ENCODE assay signal across 3 cellular contexts in the genomic region with DNA sequence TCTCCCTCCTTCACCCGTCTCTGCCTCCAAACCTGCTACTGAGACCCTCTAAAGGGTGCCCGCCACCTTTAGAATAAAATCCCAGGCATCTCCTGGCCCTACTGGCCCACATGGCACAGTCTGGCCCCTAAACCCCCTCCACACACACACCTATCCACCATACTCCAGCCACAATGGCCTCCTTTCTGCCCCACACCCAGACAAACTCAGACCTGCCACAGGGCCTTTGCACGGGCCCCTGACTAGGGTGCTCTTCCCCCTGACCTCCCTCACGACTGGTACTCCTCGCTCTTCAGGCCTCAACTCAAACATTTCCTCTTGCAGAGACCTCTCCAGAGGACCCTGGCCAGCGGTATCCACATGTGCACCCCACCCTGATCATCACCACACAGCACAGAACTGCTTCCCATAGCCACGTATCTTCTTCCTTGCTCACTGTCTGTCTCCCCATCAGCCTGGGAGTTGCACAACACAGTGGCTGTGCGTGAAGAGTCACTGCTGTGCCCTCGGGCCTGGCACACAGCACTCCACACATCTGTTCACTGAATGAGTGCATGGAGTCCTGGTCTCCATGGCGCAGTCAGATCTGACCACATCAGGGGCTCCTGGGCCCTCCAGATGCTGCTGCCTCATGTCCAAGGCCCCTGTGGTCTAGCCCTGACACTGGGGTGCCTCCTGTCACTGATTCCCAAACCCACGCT.
TF ChIP-seq lines count a peak whose summit lies in the region.

No MANE protein-coding gene starts in this region.

TF ChIP-seq in SK-N-SH, 30 proteins besides CTCF, POLR2A, EP300 and RAD21:
- no peak for TF ChIP-seq FOSL2 (IDR thresholded peaks at IDR 0.05; ENCODE audit: borderline replicate concordance, low read depth)
- no peak for TF ChIP-seq MEF2A (IDR thresholded peaks at IDR 0.05; ENCODE audit: borderline replicate concordance, low read depth)
- TF ChIP-seq ELF1 (IDR thresholded peaks at IDR 0.05), result no peak
- TF ChIP-seq TCF12 (IDR thresholded peaks at IDR 0.05), result no peak
- TF ChIP-seq NRF1 (IDR thresholded peaks at IDR 0.05; ENCODE audit: low read depth, low read length), result no peak
- TF ChIP-seq SIN3A (IDR thresholded peaks at IDR 0.05; ENCODE audit: borderline replicate concordance, low read depth, low read length), result no peak
- TF ChIP-seq TAF1 (IDR thresholded peaks at IDR 0.05; ENCODE audit: borderline replicate concordance, low read depth, low read length), result no peak
- TF ChIP-seq POLR2AphosphoS5 (IDR thresholded peaks at IDR 0.05; ENCODE audit: low read depth, low read length), result no peak
- no peak for TF ChIP-seq YY1 (IDR thresholded peaks at IDR 0.05; ENCODE audit: low read depth)
- TF ChIP-seq TEAD4 (IDR thresholded peaks at IDR 0.05; ENCODE audit: borderline replicate concordance, insufficient read depth), result no peak
- TF ChIP-seq FOXJ3 (CRISPR knock-in tag; IDR thresholded peaks at IDR 0.05), result no peak
- no peak for TF ChIP-seq GATA2 (CRISPR knock-in tag; IDR thresholded peaks at IDR 0.05)
- no peak for TF ChIP-seq RFX5 (IDR thresholded peaks at IDR 0.05; ENCODE audit: low read length)
- no peak for TF ChIP-seq IRF3 (IDR thresholded peaks at IDR 0.05; ENCODE audit: low read depth, low read length)

TF ChIP-seq in SK-N-SH treated with all-trans-retinoic acid at 6 μM for 48 hours, 23 proteins besides CTCF, POLR2A, EP300 and RAD21:
- no peak for TF ChIP-seq POU6F1 (CRISPR knock-in tag; IDR thresholded peaks at IDR 0.05; ENCODE audit: borderline replicate concordance, low read depth)
- TF ChIP-seq CSDC2 (CRISPR knock-in tag; IDR thresholded peaks at IDR 0.05), result no peak
- TF ChIP-seq BACH2 (CRISPR knock-in tag; IDR thresholded peaks at IDR 0.05; ENCODE audit: borderline replicate concordance), result no peak
- TF ChIP-seq, protein P1, sequence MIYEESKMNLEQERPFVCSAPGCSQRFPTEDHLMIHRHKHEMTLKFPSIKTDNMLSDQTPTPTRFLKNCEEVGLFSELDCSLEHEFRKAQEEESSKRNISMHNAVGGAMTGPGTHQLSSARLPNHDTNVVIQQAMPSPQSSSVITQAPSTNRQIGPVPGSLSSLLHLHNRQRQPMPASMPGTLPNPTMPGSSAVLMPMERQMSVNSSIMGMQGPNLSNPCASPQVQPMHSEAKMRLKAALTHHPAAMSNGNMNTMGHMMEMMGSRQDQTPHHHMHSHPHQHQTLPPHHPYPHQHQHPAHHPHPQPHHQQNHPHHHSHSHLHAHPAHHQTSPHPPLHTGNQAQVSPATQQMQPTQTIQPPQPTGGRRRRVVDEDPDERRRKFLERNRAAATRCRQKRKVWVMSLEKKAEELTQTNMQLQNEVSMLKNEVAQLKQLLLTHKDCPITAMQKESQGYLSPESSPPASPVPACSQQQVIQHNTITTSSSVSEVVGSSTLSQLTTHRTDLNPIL (CRISPR knock-in tag; IDR thresholded peaks at IDR 0.05; ENCODE audit: low read depth), result no peak
- no peak for TF ChIP-seq TCF4 (CRISPR knock-in tag; IDR thresholded peaks at IDR 0.05; ENCODE audit: borderline replicate concordance)

TF ChIP-seq in H1, 55 proteins besides CTCF, POLR2A, EP300 and RAD21:
- TF ChIP-seq TCF12 (IDR thresholded peaks at IDR 0.05; ENCODE audit: low read depth, low read length) (no peak), GTF2F1 (IDR thresholded peaks at IDR 0.05; ENCODE audit: borderline replicate concordance, low read depth, low read length) (no peak), SP4 (IDR thresholded peaks at IDR 0.05; ENCODE audit: low read length) (no peak), KDM1A (IDR thresholded peaks at IDR 0.05; ENCODE audit: borderline replicate concordance, low read length) (peak; percentile 85)
